ENCODE assay signal across 10 cellular contexts in the genomic region with DNA sequence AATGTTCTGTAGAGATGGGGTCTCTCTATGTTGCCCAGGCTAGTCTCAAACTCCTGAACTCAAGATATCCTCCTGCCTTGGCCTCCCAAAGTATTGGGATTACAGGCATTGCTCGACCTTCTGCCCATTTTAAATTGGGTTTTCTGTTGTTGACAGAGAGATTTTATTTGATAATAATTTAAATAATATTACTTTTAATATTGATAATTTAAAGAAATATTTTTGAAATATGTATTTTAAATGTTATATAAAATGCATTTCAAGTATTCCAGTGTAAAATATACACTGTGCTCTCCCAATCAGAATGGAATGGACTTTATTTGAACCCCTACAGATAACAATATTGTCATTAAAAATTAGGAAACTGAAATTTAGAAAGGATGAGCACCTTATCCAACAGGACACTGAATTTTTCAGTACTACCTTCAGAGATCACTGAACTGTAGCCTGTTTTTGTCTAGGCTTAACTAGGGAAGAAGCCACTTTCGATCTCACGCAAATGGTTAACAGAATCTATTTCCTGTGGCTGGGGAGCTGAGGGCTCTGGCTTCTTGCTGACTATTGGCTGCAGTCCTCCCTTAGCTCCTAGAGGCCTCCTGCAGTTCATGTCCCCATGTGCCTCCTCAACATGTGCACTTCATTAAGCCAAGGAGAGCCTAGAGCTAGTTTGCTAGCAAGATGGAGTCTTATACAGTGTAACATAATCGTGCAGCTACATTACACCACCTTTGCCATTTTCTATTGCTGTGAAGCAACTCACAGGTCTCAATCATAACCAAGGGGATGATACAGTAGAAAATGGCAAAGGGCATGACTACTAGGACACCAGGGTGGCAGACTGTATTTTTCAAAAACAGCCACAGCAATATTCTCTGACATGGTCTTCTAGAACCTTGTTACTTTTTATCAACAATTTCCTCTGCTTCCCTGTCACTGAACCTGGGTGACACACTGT.
DNase-seq lines count a peak whose midpoint lies in the region; ATAC-seq and FAIRE-seq lines count a peak whose summit lies in the region.
"Had no signal": no experiment of that assay in that cellular context is flagged by ENCODE, and none has a peak within 500 bp of the region (broad histone marks: within the 10 kb centered on the region; RNA-seq: fewer than 3 reads in every experiment).

No MANE protein-coding gene starts in this region.

- no peaks in the 10 kb centered on the region for H3K27me3 ChIP-seq in CD8-positive, alpha-beta memory T cell (ENCODE audit: insufficient read depth, low read length, poor library complexity, severe bottlenecking)
- H3K27me3 ChIP-seq: Peyer's patch had no signal

- no peak for DNase-seq in CD8-positive, alpha-beta memory T cell
- DNase-seq in Ammon's horn (ENCODE audit: low spot score) (no peak), urothelium cell line (ENCODE audit: low spot score) (no peak), glomerular visceral epithelial cell (ENCODE audit: extremely low spot score) (no peak), medulla oblongata (ENCODE audit: extremely low spot score) (no peak)
- DNase-seq: Peyer's patch had no signal

- H3K27ac Mint-ChIP-seq in CD8-positive, alpha-beta memory T cell: peak overlapping the region; percentile 71 to 93 (median 86)
- H3K27ac Mint-ChIP-seq in activated naive CD4-positive, alpha-beta T cell treated with anti-CD3 and anti-CD28 coated beads, Interleukin-2, amount 50 U/mL, for 24 hours: peak overlapping the region; percentile 98

- POLR2A ChIA-PET in CD8-positive, alpha-beta memory T cell (lab: Charles Lee): interaction anchor here (1.0 kb wide), 2 partner anchors 12 to 249 kb away, joined by 4 read pairs; a partner anchor contains a TSS

- H3K4me1 ChIP-seq in CD8-positive, alpha-beta memory T cell (ENCODE audit: insufficient read depth, low read length): peaks cover 25% of the 10 kb centered on the region

- H3K27me3 Mint-ChIP-seq in CD8-positive, alpha-beta memory T cell: no peaks in the 10 kb centered on the region
- no peaks in the 10 kb centered on the region for H3K27me3 Mint-ChIP-seq in activated naive CD4-positive, alpha-beta T cell treated with anti-CD3 and anti-CD28 coated beads, Interleukin-2, amount 50 U/mL, for 24 hours

- no peaks in the 10 kb centered on the region for H3K36me3 ChIP-seq in CD8-positive, alpha-beta memory T cell (ENCODE audit: insufficient read depth, low read length)

- H3K36me3 Mint-ChIP-seq in CD8-positive, alpha-beta memory T cell: peaks cover 19 to 22% (median 20%) of the 10 kb centered on the region in 3 donors
- peaks cover 21% of the 10 kb centered on the region for H3K36me3 Mint-ChIP-seq in activated naive CD4-positive, alpha-beta T cell treated with anti-CD3 and anti-CD28 coated beads, Interleukin-2, amount 50 U/mL, for 24 hours

- peaks cover 33 to 54% (median 50%) of the 10 kb centered on the region in 3 donors for H3K4me1 Mint-ChIP-seq in CD8-positive, alpha-beta memory T cell
- peaks cover 59% of the 10 kb centered on the region for H3K4me1 Mint-ChIP-seq in activated naive CD4-positive, alpha-beta T cell treated with anti-CD3 and anti-CD28 coated beads, Interleukin-2, amount 50 U/mL, for 24 hours

- no peaks in the 10 kb centered on the region for H3K9me3 ChIP-seq in CD8-positive, alpha-beta memory T cell (ENCODE audit: low read length)
- H3K9me3 ChIP-seq: Peyer's patch had no signal

- no peak overlapping the region for H3K27ac ChIP-seq in CD8-positive, alpha-beta memory T cell (ENCODE audit: low read depth, low read length)
- H3K27ac ChIP-seq: Peyer's patch had no signal

- no peak for FAIRE-seq in urothelium cell line (lab: Jason Lieb, UNC)
- FAIRE-seq: endometrium had no signal

- CTCF ChIA-PET in CD8-positive, alpha-beta memory T cell (lab: Charles Lee): interaction anchor here (0.7 to 4.1 kb wide), 4 partner anchors 8 to 148 kb away, joined by 3 to 19 read pairs (median 7); a partner anchor contains a TSS

- no peak overlapping the region for H3K4me3 ChIP-seq in CD8-positive, alpha-beta memory T cell (ENCODE audit: low read length)
- H3K4me3 ChIP-seq: Peyer's patch had no signal

- H3K9me3 Mint-ChIP-seq in CD8-positive, alpha-beta memory T cell: no peaks in the 10 kb centered on the region
- H3K9me3 Mint-ChIP-seq in activated naive CD4-positive, alpha-beta T cell treated with anti-CD3 and anti-CD28 coated beads, Interleukin-2, amount 50 U/mL, for 24 hours: no peaks in the 10 kb centered on the region

- H3K4me3 Mint-ChIP-seq in CD8-positive, alpha-beta memory T cell: peak overlapping the region; percentile 10 to 76 (median 64)
- peak overlapping the region; percentile 62 for H3K4me3 Mint-ChIP-seq in activated naive CD4-positive, alpha-beta T cell treated with anti-CD3 and anti-CD28 coated beads, Interleukin-2, amount 50 U/mL, for 24 hours

- ATAC-seq in GM19372 (IDR thresholded peaks at IDR 0.05; ENCODE audit: low read depth, unreplicated experiment): peak; percentile 63
- peak; percentile 62 for ATAC-seq in HG03135 (IDR thresholded peaks at IDR 0.05; ENCODE audit: unreplicated experiment)
